ENCODE assay signal across 1 cellular context in genomic region chr1:9493326-9493725, GRCh38.
TF ChIP-seq lines count a peak whose summit lies in the region.

No MANE protein-coding gene starts in this region.

TF ChIP-seq in K562, 482 proteins besides CTCF, POLR2A, EP300 and RAD21:
- peak; percentile 30; the same call in 1 of the 2 replicates for TF ChIP-seq NFIC (IDR thresholded peaks at IDR 0.05)
- TF ChIP-seq KDM2B (CRISPR knock-in tag; IDR thresholded peaks at IDR 0.05), result no peak
